ENCODE assay signal across 1 cellular context in genomic region chr2:10535703-10536102, GRCh38.
TF ChIP-seq lines count a peak whose summit lies in the region.

No MANE protein-coding gene starts in this region.

TF ChIP-seq in IMR-90, 13 proteins besides CTCF, POLR2A, EP300 and RAD21 (continued from another document):
- no peak for TF ChIP-seq ELK1 (IDR thresholded peaks at IDR 0.05; ENCODE audit: borderline replicate concordance, low read depth, low read length)
- TF ChIP-seq SMC3 (IDR thresholded peaks at IDR 0.05; ENCODE audit: low read depth, low read length) = no peak
- TF ChIP-seq FOS (IDR thresholded peaks at IDR 0.05; ENCODE audit: low read depth, low read length) = no peak
TF ChIP-seq in IMR-90: peak in this region for 0.
